ENCODE assay signal across 1 cellular context in the genomic region with DNA sequence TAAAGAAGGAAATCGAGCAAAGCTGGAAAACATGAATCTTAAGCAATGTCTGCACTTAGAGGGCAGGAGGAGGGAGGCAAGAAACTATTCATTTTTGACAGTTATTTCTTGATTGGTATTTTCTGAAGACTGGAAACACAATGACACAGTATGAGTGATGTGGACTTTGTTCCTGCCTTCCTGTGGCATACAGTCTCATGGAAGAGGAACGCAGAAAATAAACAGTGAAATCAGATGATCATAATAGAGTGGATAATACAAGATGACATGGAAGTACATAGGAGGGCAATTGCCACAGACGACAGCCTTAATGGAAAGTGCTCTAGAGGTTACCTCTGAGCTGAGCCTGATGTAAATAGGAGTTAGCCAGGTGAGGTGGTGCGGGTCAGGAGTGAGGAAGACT.
TF ChIP-seq lines count a peak whose summit lies in the region.

No MANE protein-coding gene starts in this region.

TF ChIP-seq in HepG2, 621 proteins besides CTCF, POLR2A, EP300 and RAD21 (continued from another document and continues in another):
- TF ChIP-seq, protein P1, sequence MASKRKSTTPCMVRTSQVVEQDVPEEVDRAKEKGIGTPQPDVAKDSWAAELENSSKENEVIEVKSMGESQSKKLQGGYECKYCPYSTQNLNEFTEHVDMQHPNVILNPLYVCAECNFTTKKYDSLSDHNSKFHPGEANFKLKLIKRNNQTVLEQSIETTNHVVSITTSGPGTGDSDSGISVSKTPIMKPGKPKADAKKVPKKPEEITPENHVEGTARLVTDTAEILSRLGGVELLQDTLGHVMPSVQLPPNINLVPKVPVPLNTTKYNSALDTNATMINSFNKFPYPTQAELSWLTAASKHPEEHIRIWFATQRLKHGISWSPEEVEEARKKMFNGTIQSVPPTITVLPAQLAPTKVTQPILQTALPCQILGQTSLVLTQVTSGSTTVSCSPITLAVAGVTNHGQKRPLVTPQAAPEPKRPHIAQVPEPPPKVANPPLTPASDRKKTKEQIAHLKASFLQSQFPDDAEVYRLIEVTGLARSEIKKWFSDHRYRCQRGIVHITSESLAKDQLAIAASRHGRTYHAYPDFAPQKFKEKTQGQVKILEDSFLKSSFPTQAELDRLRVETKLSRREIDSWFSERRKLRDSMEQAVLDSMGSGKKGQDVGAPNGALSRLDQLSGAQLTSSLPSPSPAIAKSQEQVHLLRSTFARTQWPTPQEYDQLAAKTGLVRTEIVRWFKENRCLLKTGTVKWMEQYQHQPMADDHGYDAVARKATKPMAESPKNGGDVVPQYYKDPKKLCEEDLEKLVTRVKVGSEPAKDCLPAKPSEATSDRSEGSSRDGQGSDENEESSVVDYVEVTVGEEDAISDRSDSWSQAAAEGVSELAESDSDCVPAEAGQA (IDR thresholded peaks at IDR 0.05; ENCODE audit: low read depth), result 0 out of 2 replicates have a peak, but pooled peaks have one; percentile 21
- TF ChIP-seq, protein P1 (CRISPR knock-in tag; IDR thresholded peaks at IDR 0.05; ENCODE audit: borderline replicate concordance), result no peak
- no peak for TF ChIP-seq ZNF296 (CRISPR knock-in tag; conservative IDR thresholded peaks at IDR 0.05)
- TF ChIP-seq, protein P2, sequence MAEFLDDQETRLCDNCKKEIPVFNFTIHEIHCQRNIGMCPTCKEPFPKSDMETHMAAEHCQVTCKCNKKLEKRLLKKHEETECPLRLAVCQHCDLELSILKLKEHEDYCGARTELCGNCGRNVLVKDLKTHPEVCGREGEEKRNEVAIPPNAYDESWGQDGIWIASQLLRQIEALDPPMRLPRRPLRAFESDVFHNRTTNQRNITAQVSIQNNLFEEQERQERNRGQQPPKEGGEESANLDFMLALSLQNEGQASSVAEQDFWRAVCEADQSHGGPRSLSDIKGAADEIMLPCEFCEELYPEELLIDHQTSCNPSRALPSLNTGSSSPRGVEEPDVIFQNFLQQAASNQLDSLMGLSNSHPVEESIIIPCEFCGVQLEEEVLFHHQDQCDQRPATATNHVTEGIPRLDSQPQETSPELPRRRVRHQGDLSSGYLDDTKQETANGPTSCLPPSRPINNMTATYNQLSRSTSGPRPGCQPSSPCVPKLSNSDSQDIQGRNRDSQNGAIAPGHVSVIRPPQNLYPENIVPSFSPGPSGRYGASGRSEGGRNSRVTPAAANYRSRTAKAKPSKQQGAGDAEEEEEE (CRISPR knock-in tag; IDR thresholded peaks at IDR 0.05; ENCODE audit: borderline replicate concordance), result no peak
- TF ChIP-seq ZNF788 (CRISPR knock-in tag; IDR thresholded peaks at IDR 0.05; ENCODE audit: borderline replicate concordance), result no peak
- TF ChIP-seq NFIB (CRISPR knock-in tag; IDR thresholded peaks at IDR 0.05; ENCODE audit: borderline replicate concordance), result no peak
- TF ChIP-seq, protein P3, sequence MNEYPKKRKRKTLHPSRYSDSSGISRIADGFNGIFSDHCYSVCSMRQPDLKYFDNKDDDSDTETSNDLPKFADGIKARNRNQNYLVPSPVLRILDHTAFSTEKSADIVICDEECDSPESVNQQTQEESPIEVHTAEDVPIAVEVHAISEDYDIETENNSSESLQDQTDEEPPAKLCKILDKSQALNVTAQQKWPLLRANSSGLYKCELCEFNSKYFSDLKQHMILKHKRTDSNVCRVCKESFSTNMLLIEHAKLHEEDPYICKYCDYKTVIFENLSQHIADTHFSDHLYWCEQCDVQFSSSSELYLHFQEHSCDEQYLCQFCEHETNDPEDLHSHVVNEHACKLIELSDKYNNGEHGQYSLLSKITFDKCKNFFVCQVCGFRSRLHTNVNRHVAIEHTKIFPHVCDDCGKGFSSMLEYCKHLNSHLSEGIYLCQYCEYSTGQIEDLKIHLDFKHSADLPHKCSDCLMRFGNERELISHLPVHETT (CRISPR knock-in tag; conservative IDR thresholded peaks at IDR 0.05), result no peak
- no peak for TF ChIP-seq EEA1 (CRISPR knock-in tag; IDR thresholded peaks at IDR 0.05; ENCODE audit: borderline replicate concordance)
- peak; percentile 58; the same call in 1 of the 2 replicates for TF ChIP-seq NCOR1 (IDR thresholded peaks at IDR 0.05; ENCODE audit: borderline replicate concordance, low read length)
- TF ChIP-seq, protein P4, sequence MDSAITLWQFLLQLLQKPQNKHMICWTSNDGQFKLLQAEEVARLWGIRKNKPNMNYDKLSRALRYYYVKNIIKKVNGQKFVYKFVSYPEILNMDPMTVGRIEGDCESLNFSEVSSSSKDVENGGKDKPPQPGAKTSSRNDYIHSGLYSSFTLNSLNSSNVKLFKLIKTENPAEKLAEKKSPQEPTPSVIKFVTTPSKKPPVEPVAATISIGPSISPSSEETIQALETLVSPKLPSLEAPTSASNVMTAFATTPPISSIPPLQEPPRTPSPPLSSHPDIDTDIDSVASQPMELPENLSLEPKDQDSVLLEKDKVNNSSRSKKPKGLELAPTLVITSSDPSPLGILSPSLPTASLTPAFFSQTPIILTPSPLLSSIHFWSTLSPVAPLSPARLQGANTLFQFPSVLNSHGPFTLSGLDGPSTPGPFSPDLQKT (CRISPR knock-in tag; IDR thresholded peaks at IDR 0.05; ENCODE audit: borderline replicate concordance), result no peak
- TF ChIP-seq GATAD2A (CRISPR knock-in tag; IDR thresholded peaks at IDR 0.05), result peak; percentile 87
- no peak for TF ChIP-seq ZNF230 (CRISPR knock-in tag; IDR thresholded peaks at IDR 0.05)
- TF ChIP-seq ZNF317 (CRISPR knock-in tag; IDR thresholded peaks at IDR 0.05), result peak; percentile 59; the same call in 1 of the 2 replicates
- no peak for TF ChIP-seq ZNF550 (CRISPR knock-in tag; IDR thresholded peaks at IDR 0.05; ENCODE audit: borderline replicate concordance)
- TF ChIP-seq ZSCAN12 (CRISPR knock-in tag; IDR thresholded peaks at IDR 0.05), result no peak
- TF ChIP-seq TARDBP (CRISPR knock-in tag; IDR thresholded peaks at IDR 0.05), result no peak
- TF ChIP-seq, protein P5, sequence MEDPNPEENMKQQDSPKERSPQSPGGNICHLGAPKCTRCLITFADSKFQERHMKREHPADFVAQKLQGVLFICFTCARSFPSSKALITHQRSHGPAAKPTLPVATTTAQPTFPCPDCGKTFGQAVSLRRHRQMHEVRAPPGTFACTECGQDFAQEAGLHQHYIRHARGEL (CRISPR knock-in tag; IDR thresholded peaks at IDR 0.05), result no peak
- TF ChIP-seq ZNF101 (CRISPR knock-in tag; IDR thresholded peaks at IDR 0.05; ENCODE audit: borderline replicate concordance, low read depth), result no peak
- 0 out of 2 replicates have a peak, but pooled peaks have one; percentile 32 for TF ChIP-seq FOXJ3 (CRISPR knock-in tag; IDR thresholded peaks at IDR 0.05; ENCODE audit: borderline replicate concordance)
- no peak for TF ChIP-seq ZNF720 (CRISPR knock-in tag; IDR thresholded peaks at IDR 0.05)
- 0 out of 2 replicates have a peak, but pooled peaks have one; percentile 43 for TF ChIP-seq SMARCE1 (IDR thresholded peaks at IDR 0.05; ENCODE audit: borderline replicate concordance)
- TF ChIP-seq, protein P6, sequence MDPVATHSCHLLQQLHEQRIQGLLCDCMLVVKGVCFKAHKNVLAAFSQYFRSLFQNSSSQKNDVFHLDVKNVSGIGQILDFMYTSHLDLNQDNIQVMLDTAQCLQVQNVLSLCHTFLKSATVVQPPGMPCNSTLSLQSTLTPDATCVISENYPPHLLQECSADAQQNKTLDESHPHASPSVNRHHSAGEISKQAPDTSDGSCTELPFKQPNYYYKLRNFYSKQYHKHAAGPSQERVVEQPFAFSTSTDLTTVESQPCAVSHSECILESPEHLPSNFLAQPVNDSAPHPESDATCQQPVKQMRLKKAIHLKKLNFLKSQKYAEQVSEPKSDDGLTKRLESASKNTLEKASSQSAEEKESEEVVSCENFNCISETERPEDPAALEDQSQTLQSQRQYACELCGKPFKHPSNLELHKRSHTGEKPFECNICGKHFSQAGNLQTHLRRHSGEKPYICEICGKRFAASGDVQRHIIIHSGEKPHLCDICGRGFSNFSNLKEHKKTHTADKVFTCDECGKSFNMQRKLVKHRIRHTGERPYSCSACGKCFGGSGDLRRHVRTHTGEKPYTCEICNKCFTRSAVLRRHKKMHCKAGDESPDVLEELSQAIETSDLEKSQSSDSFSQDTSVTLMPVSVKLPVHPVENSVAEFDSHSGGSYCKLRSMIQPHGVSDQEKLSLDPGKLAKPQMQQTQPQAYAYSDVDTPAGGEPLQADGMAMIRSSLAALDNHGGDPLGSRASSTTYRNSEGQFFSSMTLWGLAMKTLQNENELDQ (CRISPR knock-in tag; IDR thresholded peaks at IDR 0.05; ENCODE audit: borderline replicate concordance), result no peak
- TF ChIP-seq PAF1 (CRISPR knock-in tag; IDR thresholded peaks at IDR 0.05), result no peak
- TF ChIP-seq EZH2 (conservative IDR thresholded peaks at IDR 0.05; ENCODE audit: low read depth, low read length), result no peak
- TF ChIP-seq ZNF335 (CRISPR knock-in tag; IDR thresholded peaks at IDR 0.05), result no peak
- TF ChIP-seq, protein P7, sequence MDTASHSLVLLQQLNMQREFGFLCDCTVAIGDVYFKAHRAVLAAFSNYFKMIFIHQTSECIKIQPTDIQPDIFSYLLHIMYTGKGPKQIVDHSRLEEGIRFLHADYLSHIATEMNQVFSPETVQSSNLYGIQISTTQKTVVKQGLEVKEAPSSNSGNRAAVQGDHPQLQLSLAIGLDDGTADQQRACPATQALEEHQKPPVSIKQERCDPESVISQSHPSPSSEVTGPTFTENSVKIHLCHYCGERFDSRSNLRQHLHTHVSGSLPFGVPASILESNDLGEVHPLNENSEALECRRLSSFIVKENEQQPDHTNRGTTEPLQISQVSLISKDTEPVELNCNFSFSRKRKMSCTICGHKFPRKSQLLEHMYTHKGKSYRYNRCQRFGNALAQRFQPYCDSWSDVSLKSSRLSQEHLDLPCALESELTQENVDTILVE (CRISPR knock-in tag; IDR thresholded peaks at IDR 0.05), result no peak
- TF ChIP-seq JUND (CRISPR knock-in tag; IDR thresholded peaks at IDR 0.05), result peak; percentile 80
- TF ChIP-seq, protein P8, sequence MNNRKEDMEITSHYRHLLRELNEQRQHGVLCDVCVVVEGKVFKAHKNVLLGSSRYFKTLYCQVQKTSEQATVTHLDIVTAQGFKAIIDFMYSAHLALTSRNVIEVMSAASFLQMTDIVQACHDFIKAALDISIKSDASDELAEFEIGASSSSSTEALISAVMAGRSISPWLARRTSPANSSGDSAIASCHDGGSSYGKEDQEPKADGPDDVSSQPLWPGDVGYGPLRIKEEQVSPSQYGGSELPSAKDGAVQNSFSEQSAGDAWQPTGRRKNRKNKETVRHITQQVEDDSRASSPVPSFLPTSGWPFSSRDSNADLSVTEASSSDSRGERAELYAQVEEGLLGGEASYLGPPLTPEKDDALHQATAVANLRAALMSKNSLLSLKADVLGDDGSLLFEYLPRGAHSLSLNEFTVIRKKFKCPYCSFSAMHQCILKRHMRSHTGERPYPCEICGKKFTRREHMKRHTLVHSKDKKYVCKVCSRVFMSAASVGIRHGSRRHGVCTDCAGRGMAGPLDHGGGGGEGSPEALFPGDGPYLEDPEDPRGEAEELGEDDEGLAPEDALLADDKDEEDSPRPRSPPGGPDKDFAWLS (CRISPR knock-in tag; IDR thresholded peaks at IDR 0.05; ENCODE audit: borderline replicate concordance), result no peak
- no peak for TF ChIP-seq BHLHE40 (IDR thresholded peaks at IDR 0.05; ENCODE audit: low read length)
- peak; percentile 39; the same call in 1 of the 2 replicates for TF ChIP-seq GATAD1 (CRISPR knock-in tag; IDR thresholded peaks at IDR 0.05)
- TF ChIP-seq KAT7 (CRISPR knock-in tag; IDR thresholded peaks at IDR 0.05; ENCODE audit: borderline replicate concordance), result no peak
- TF ChIP-seq MED1 (CRISPR knock-in tag; IDR thresholded peaks at IDR 0.05), result peak; percentile 67
- TF ChIP-seq FLYWCH1 (CRISPR knock-in tag; IDR thresholded peaks at IDR 0.05), result no peak
- no peak for TF ChIP-seq RNF2 (conservative IDR thresholded peaks at IDR 0.05; ENCODE audit: low read depth)
- no peak for TF ChIP-seq PAWR (CRISPR knock-in tag; IDR thresholded peaks at IDR 0.05; ENCODE audit: borderline replicate concordance)
- TF ChIP-seq, protein P9, sequence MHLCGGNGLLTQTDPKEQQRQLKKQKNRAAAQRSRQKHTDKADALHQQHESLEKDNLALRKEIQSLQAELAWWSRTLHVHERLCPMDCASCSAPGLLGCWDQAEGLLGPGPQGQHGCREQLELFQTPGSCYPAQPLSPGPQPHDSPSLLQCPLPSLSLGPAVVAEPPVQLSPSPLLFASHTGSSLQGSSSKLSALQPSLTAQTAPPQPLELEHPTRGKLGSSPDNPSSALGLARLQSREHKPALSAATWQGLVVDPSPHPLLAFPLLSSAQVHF (CRISPR knock-in tag; IDR thresholded peaks at IDR 0.05), result no peak
- TF ChIP-seq, protein P10, sequence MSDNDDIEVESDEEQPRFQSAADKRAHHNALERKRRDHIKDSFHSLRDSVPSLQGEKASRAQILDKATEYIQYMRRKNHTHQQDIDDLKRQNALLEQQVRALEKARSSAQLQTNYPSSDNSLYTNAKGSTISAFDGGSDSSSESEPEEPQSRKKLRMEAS (IDR thresholded peaks at IDR 0.05), result peak; percentile 25
- no peak for TF ChIP-seq ARID2 (CRISPR knock-in tag; IDR thresholded peaks at IDR 0.05; ENCODE audit: borderline replicate concordance)
- TF ChIP-seq TMF1 (CRISPR knock-in tag; IDR thresholded peaks at IDR 0.05; ENCODE audit: low read depth), result no peak
- TF ChIP-seq KMT2A (CRISPR knock-in tag; IDR thresholded peaks at IDR 0.05), result no peak
- no peak for TF ChIP-seq ZBTB3 (CRISPR knock-in tag; IDR thresholded peaks at IDR 0.05; ENCODE audit: borderline replicate concordance, low read depth)
- no peak for TF ChIP-seq HES4 (CRISPR knock-in tag; IDR thresholded peaks at IDR 0.05; ENCODE audit: borderline replicate concordance)
- no peak for TF ChIP-seq TCF7L2 (IDR thresholded peaks at IDR 0.05; ENCODE audit: low read depth, low read length)
